8 cellular contexts compared by ENCODE assay signal in genomic region chr13:20902438-20903163, GRCh38. TPM values are rescaled to one million over a fixed set of nuclear protein-coding genes. Genes with fewer than 3 reads are reported as not detected.
DNase-seq lines count a peak whose midpoint lies in the region; ATAC-seq and TF ChIP-seq lines count a peak whose summit lies in the region.

TSS of gene XPO4 (minus strand) at chr13:20902746. CDS start at chr13:20902738, 8 bp downstream.

- H3K9me3 ChIP-seq in right lobe of liver = no peaks in the 10 kb centered on the region

- TF ChIP-seq CTCF in AG10803 (conservative IDR thresholded peaks at IDR 0.05; ENCODE audit: low read length) (no peak), right lobe of liver (IDR thresholded peaks at IDR 0.05) (no peak)

- intact Hi-C loops in right lobe of liver (cut with DNase I) = no loop called here

- no peaks in the 10 kb centered on the region for H3K36me3 ChIP-seq in right lobe of liver

- 0% methylated on average over 38 of the region's 81 CpGs for WGBS in right lobe of liver (ENCODE audit: insufficient coverage, low coverage, low lambda C conversion rate, missing lambda C conversion rate)

- no peaks in the 10 kb centered on the region for H3K27me3 ChIP-seq in right lobe of liver

- peaks cover 0 to 10% (median 5%) of the 10 kb centered on the region in 4 donors for H3K4me1 ChIP-seq in right lobe of liver

- ATAC-seq in GM18907 (IDR thresholded peaks at IDR 0.05; ENCODE audit: unreplicated experiment) (peak; percentile 95), HG03139 (IDR thresholded peaks at IDR 0.05; ENCODE audit: unreplicated experiment) (peak; percentile 94), right lobe of liver (peak; percentile 91 to 95 (median 92))

- peak; percentile 67 for DNase-seq in AG10803 (ENCODE audit: low read depth)
- DNase-seq in NCI-H510A treated with DMSO at 0.1 percent for 48 hours (lab: John Stamatoyannopoulos, UW) = peak; percentile 40
- peak; percentile 63 to 68 for DNase-seq in activated CD4-positive, alpha-beta T cell treated with anti-CD3 and anti-CD28 coated beads, Interleukin-2, amount 50 U/mL, for 24 hours (ENCODE audit: low read depth in 1 of 2, low spot score in 1 of 2)
- peak; percentile 86 for DNase-seq in dermis blood vessel endothelial cell
- DNase-seq in right lobe of liver = peak; percentile 79 to 84 (median 80)
- DNase-seq in stimulated activated CD4-positive, alpha-beta T cell treated with anti-CD3 and anti-CD28 coated beads, Interleukin-4, amount 100 ng/mL, for 4 hours = peak; percentile 68 to 76

- TF ChIP-seq POLR2A in right lobe of liver (IDR thresholded peaks at IDR 0.05) = peak; percentile 78

- H3K4me3 ChIP-seq in AG10803 (ENCODE audit: low read length) (peak within 1 kb of the TSS; percentile 93), right lobe of liver (peak within 1 kb of the TSS; percentile 61 to 99 (median 82))

- peak within 1 kb of the TSS; percentile 69 to 87 (median 85) for H3K27ac ChIP-seq in right lobe of liver

RNA-seq across cellular contexts. Expression of gene XPO4, which starts in this region (rescaled TPM):
- total RNA-seq in dermis blood vessel endothelial cell (27.9 and 38.5 TPM in 2 replicates), right lobe of liver (1 to 10 TPM; 4.4 to 9.9 (median 7.2) TPM)

Comparison
In these comparisons a context has a peak if more than half of its experiments do, and no peak if none do; other contexts are left out.
1. Peak in every context shown above with its lines: DNase-seq, ATAC-seq, H3K4me3 ChIP-seq and H3K27ac ChIP-seq.